Comparison of ENCODE assay signal across 2 cellular contexts in the genomic region with DNA sequence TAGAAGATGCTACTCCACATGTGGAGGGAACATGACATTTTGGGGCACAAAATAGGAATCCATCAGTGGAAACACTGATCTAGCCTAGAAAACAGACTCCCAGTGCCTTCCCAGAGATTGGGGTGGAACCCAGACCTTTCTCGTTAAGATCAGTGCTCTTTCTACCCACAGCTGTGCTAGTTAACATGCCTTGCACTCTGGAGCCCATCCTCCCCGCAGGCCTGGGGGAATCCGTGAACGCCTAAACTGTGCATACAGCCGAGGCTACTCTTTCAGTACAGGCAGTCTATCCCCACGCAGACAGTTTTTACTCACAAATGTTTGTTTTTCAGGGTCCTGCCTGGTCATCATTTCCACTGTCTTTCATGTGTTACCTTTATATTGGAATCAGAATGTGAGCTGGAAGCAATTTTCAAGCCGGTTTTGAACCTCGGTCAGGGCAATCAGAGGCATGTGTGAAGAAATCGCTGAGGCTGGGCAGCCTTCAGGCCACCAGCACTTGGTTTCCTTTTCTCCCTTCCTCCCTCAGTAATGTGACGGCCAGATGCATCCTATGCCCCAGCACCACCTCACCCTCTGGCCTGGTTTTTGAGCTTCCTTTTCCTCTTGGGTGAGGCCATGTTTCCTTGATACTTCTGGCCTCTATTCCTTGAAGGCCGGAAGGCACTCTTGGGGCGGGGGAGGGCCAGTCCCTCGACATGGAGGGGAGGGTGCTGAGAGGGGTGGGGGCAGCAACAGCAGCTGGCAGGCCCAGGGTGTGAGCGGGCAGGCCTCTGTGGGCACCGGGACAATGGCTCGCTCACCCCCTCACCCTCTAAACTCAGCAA.
TF ChIP-seq lines count a peak whose summit lies in the region.

No MANE protein-coding gene starts in this region.

TF ChIP-seq in H1, 55 proteins besides CTCF, POLR2A, EP300 and RAD21:
- no peak for TF ChIP-seq PHF8 (conservative IDR thresholded peaks at IDR 0.05; ENCODE audit: low read depth, low read length)
- TF ChIP-seq TAF1 (IDR thresholded peaks at IDR 0.05; ENCODE audit: low read depth, low read length): no peak
- TF ChIP-seq KDM1A (IDR thresholded peaks at IDR 0.05; ENCODE audit: borderline replicate concordance, low read length): no peak
- no peak for TF ChIP-seq BRCA1 (IDR thresholded peaks at IDR 0.05; ENCODE audit: low read depth, low read length)
- TF ChIP-seq EZH2 (IDR thresholded peaks at IDR 0.05; ENCODE audit: low read depth, low read length, severe bottlenecking): no peak
- TF ChIP-seq TEAD4 (IDR thresholded peaks at IDR 0.05; ENCODE audit: low read depth, low read length): no peak
- no peak for TF ChIP-seq SIRT6 (IDR thresholded peaks at IDR 0.05; ENCODE audit: low read length)
- TF ChIP-seq, protein P1, sequence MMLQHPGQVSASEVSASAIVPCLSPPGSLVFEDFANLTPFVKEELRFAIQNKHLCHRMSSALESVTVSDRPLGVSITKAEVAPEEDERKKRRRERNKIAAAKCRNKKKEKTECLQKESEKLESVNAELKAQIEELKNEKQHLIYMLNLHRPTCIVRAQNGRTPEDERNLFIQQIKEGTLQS (IDR thresholded peaks at IDR 0.05; ENCODE audit: insufficient read depth, low read depth, low read length): no peak
- no peak for TF ChIP-seq GABPA (IDR thresholded peaks at IDR 0.05; ENCODE audit: borderline replicate concordance, insufficient read depth, low read length)
- no peak for TF ChIP-seq CHD2 (IDR thresholded peaks at IDR 0.05; ENCODE audit: low read length)
- TF ChIP-seq HDAC2 (IDR thresholded peaks at IDR 0.05; ENCODE audit: borderline replicate concordance in 1 of 2, low read depth in 2 of 2, low read length in 2 of 2): no peak
- no peak for TF ChIP-seq ASH2L (IDR thresholded peaks at IDR 0.05; ENCODE audit: low read length)
- no peak for TF ChIP-seq YY1 (IDR thresholded peaks at IDR 0.05; ENCODE audit: low read depth, low read length)
- no peak for TF ChIP-seq POLR2AphosphoS5 (IDR thresholded peaks at IDR 0.05; ENCODE audit: low read depth, low read length)
- TF ChIP-seq HDAC6 (IDR thresholded peaks at IDR 0.05; ENCODE audit: low read depth, low read length): no peak
- no peak for TF ChIP-seq POU5F1 (IDR thresholded peaks at IDR 0.05; ENCODE audit: low read depth, low read length)
- no peak for TF ChIP-seq RNF2 (IDR thresholded peaks at IDR 0.05; ENCODE audit: borderline replicate concordance, low read depth, low read length, missing control alignments, poor library complexity, severe bottlenecking)
- no peak for TF ChIP-seq NANOG (IDR thresholded peaks at IDR 0.05; ENCODE audit: insufficient read depth, low read depth, low read length, poor library complexity, severe bottlenecking)
- TF ChIP-seq ZNF274 (IDR thresholded peaks at IDR 0.05; ENCODE audit: borderline replicate concordance, extremely low read depth, low read length): no peak

TF ChIP-seq in HepG2, 621 proteins besides CTCF, POLR2A, EP300 and RAD21:
- TF ChIP-seq ZNF253 (CRISPR knock-in tag; IDR thresholded peaks at IDR 0.05; ENCODE audit: borderline replicate concordance): no peak
- TF ChIP-seq, protein P2, sequence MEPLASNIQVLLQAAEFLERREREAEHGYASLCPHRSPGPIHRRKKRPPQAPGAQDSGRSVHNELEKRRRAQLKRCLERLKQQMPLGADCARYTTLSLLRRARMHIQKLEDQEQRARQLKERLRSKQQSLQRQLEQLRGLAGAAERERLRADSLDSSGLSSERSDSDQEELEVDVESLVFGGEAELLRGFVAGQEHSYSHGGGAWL (CRISPR knock-in tag; IDR thresholded peaks at IDR 0.05): no peak
